In the genomic region with DNA sequence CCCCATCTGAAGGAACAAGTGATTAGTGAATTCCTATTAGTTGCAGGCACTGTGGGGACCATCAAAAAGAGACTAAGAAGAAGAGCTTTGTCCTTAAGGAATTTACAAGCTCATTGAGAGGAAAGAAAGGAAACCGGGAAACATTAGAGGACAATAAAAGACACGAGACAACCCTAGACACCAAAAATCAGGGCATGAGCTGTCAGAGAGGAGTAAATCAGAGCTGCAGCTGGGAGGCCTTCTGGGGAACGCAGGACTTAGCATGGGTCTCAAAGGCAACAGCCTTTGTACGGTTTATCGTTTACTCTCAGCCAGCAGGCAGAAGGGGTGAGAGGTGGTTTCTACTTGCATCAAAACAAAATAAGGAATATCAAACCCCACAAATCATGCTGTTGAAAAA, we compare ENCODE assay signal across 2 cellular contexts.
TF ChIP-seq lines count a peak whose summit lies in the region.

No MANE protein-coding gene starts in this region.

TF ChIP-seq in WTC11, 78 proteins besides CTCF, POLR2A, EP300 and RAD21 (continued from another document):
- TF ChIP-seq TP53 (CRISPR knock-in tag; IDR thresholded peaks at IDR 0.05): no peak
- no peak for TF ChIP-seq NR3C1 (CRISPR knock-in tag; conservative IDR thresholded peaks at IDR 0.05; ENCODE audit: low read depth)
- TF ChIP-seq EMX1 (CRISPR knock-in tag; IDR thresholded peaks at IDR 0.05): no peak
- TF ChIP-seq ZBTB21 (CRISPR knock-in tag; IDR thresholded peaks at IDR 0.05; ENCODE audit: borderline replicate concordance): no peak
- TF ChIP-seq, protein P1, sequence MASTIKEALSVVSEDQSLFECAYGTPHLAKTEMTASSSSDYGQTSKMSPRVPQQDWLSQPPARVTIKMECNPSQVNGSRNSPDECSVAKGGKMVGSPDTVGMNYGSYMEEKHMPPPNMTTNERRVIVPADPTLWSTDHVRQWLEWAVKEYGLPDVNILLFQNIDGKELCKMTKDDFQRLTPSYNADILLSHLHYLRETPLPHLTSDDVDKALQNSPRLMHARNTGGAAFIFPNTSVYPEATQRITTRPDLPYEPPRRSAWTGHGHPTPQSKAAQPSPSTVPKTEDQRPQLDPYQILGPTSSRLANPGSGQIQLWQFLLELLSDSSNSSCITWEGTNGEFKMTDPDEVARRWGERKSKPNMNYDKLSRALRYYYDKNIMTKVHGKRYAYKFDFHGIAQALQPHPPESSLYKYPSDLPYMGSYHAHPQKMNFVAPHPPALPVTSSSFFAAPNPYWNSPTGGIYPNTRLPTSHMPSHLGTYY (CRISPR knock-in tag; IDR thresholded peaks at IDR 0.05): no peak
- no peak for TF ChIP-seq SP1 (CRISPR knock-in tag; conservative IDR thresholded peaks at IDR 0.05)
- no peak for TF ChIP-seq GABPB1 (CRISPR knock-in tag; IDR thresholded peaks at IDR 0.05)
- TF ChIP-seq FOXP1 (CRISPR knock-in tag; IDR thresholded peaks at IDR 0.05; ENCODE audit: borderline replicate concordance): no peak
- no peak for TF ChIP-seq ESRRA (CRISPR knock-in tag; IDR thresholded peaks at IDR 0.05; ENCODE audit: borderline replicate concordance)
- TF ChIP-seq RORB (CRISPR knock-in tag; IDR thresholded peaks at IDR 0.05): no peak
- TF ChIP-seq ZNF396 (CRISPR knock-in tag; IDR thresholded peaks at IDR 0.05; ENCODE audit: borderline replicate concordance): no peak
- no peak for TF ChIP-seq SMAD4 (CRISPR knock-in tag; IDR thresholded peaks at IDR 0.05)
- TF ChIP-seq CBFB (CRISPR knock-in tag; IDR thresholded peaks at IDR 0.05; ENCODE audit: low read depth): no peak
- no peak for TF ChIP-seq GRHL2 (CRISPR knock-in tag; IDR thresholded peaks at IDR 0.05; ENCODE audit: insufficient replicate concordance, severe bottlenecking)
- TF ChIP-seq, protein P2, sequence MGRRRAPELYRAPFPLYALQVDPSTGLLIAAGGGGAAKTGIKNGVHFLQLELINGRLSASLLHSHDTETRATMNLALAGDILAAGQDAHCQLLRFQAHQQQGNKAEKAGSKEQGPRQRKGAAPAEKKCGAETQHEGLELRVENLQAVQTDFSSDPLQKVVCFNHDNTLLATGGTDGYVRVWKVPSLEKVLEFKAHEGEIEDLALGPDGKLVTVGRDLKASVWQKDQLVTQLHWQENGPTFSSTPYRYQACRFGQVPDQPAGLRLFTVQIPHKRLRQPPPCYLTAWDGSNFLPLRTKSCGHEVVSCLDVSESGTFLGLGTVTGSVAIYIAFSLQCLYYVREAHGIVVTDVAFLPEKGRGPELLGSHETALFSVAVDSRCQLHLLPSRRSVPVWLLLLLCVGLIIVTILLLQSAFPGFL (CRISPR knock-in tag; IDR thresholded peaks at IDR 0.05; ENCODE audit: borderline replicate concordance): no peak
- no peak for TF ChIP-seq JAZF1 (CRISPR knock-in tag; IDR thresholded peaks at IDR 0.05)
- TF ChIP-seq, protein P3, sequence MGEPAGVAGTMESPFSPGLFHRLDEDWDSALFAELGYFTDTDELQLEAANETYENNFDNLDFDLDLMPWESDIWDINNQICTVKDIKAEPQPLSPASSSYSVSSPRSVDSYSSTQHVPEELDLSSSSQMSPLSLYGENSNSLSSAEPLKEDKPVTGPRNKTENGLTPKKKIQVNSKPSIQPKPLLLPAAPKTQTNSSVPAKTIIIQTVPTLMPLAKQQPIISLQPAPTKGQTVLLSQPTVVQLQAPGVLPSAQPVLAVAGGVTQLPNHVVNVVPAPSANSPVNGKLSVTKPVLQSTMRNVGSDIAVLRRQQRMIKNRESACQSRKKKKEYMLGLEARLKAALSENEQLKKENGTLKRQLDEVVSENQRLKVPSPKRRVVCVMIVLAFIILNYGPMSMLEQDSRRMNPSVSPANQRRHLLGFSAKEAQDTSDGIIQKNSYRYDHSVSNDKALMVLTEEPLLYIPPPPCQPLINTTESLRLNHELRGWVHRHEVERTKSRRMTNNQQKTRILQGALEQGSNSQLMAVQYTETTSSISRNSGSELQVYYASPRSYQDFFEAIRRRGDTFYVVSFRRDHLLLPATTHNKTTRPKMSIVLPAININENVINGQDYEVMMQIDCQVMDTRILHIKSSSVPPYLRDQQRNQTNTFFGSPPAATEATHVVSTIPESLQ (CRISPR knock-in tag; IDR thresholded peaks at IDR 0.05): no peak
TF ChIP-seq in WTC11: peak in this region for 0.

TF ChIP-seq in endothelial cell of umbilical vein, 7 proteins besides CTCF, POLR2A, EP300 and RAD21 (continued from another document):
- TF ChIP-seq, protein P4, sequence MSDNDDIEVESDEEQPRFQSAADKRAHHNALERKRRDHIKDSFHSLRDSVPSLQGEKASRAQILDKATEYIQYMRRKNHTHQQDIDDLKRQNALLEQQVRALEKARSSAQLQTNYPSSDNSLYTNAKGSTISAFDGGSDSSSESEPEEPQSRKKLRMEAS (IDR thresholded peaks at IDR 0.05; ENCODE audit: insufficient read depth, insufficient read length): no peak
- TF ChIP-seq EZH2 (IDR thresholded peaks at IDR 0.05; ENCODE audit: borderline replicate concordance, low read depth, low read length, severe bottlenecking): no peak
